Comparison of ENCODE assay signal across 18 cellular contexts in the genomic region with DNA sequence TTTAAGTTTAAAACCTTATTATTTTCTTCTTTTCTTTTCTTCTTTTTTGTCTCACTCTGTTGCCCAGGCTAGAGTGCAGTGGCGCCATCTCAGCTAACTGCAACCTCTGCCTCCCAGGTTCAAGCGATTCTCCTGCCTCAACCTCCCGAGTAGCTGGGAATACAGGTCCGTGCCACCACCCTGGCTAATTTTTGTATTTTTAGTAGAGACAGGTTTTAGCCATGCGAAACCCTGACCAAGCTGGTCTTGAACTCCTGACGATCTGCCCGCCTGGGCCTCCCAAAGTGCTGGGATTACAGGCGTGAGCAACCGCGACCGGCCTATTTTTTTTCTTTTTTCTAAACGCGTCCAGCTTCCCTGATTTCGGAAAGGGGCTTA. TPM values are rescaled to one million over a fixed set of nuclear protein-coding genes. Genes with fewer than 3 reads are reported as not detected.
"Had no signal": no experiment of that assay in that cellular context is flagged by ENCODE, and none has a peak within 500 bp of the region (broad histone marks: within the 10 kb centered on the region; RNA-seq: fewer than 3 reads in every experiment).

No MANE protein-coding gene starts in this region.

RNA-seq across cellular contexts. Expression of gene GCM2, which starts 0.4 kb away (rescaled TPM):
- total RNA-seq: activated CD4-positive, alpha-beta memory T cell treated with anti-CD3 and anti-CD28 coated beads, Interleukin-2, amount 10 ng/mL, durations not matched to agents 7 days and 5 days; activated CD4-positive, alpha-beta T cell treated with anti-CD3 and anti-CD28 coated beads, Interleukin-2, amount 10 ng/mL, durations not matched to agents 7 days and 5 days; activated T-helper 17 cell treated with anti-CD3 and anti-CD28 coated beads, Interleukin-2, amount 50 U/mL, for 72 hours; breast epithelium; esophagus muscularis mucosa; foreskin keratinocyte; heart right ventricle; left ventricle myocardium superior; lung microvascular endothelial cell; naive thymus-derived CD4-positive, alpha-beta T cell; osteocyte; progenitor cell of endocrine pancreas; renal cortical epithelial cell; right lobe of liver; skeletal muscle tissue; thoracic aorta; upper lobe of left lung; vagina had no signal
- polyA plus RNA-seq: foreskin keratinocyte; heart right ventricle; naive thymus-derived CD4-positive, alpha-beta T cell had no signal

RNA-seq across cellular contexts. Expression of gene SYCP2L, which starts 4.6 kb away (rescaled TPM):
- total RNA-seq: activated CD4-positive, alpha-beta memory T cell treated with anti-CD3 and anti-CD28 coated beads, Interleukin-2, amount 10 ng/mL, durations not matched to agents 7 days and 5 days; lung microvascular endothelial cell had no signal
- polyA plus RNA-seq: naive thymus-derived CD4-positive, alpha-beta T cell had no signal

RNA-seq across cellular contexts. Expression of gene MAK, which starts 43.9 kb away (rescaled TPM):
- total RNA-seq: foreskin keratinocyte, osteocyte, skeletal muscle tissue had no signal
- polyA plus RNA-seq: foreskin keratinocyte had no signal
